ENCODE assay signal across 27 cellular contexts in the genomic region with DNA sequence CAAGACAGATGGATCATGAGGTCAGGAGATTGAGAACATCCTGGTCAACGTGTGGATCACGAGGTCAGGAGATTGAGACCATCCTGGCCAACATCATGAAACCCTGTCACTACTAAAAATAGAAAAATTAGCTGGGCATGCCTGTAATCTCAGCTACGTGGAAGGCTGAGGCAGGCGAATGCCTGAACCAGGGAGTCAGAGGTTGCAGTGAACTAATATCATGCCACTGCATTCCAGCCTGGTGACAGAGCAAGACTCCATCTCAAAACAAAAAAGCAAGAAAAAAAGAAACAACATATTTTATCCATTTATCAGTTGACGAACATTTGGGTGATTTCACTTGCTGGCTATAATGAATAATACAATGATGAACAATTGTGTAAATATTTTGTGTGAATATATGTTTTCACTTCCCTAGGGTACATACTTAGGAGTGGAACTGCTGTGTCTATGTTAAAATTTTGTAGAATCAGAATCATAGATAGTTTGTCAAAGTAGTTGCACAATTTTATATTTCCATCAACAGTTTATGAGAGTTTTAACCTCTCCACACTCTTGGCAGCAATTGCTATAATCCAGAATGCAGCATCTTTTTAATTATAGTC. TPM values are rescaled to one million over a fixed set of nuclear protein-coding genes. Genes with fewer than 3 reads are reported as not detected.
DNase-seq lines count a peak whose midpoint lies in the region; ATAC-seq and TF ChIP-seq lines count a peak whose summit lies in the region.
"Had no signal": no experiment of that assay in that cellular context is flagged by ENCODE, and none has a peak within 500 bp of the region (broad histone marks: within the 10 kb centered on the region; RNA-seq: fewer than 3 reads in every experiment).

No MANE protein-coding gene starts in this region.

- no peak overlapping the region for H3K4me3 ChIP-seq in brain microvascular endothelial cell (ENCODE audit: low read depth, low read length)
- H3K4me3 ChIP-seq: esophagus squamous epithelium, skin epidermis, stomach had no signal

- H3K27ac ChIP-seq in foreskin keratinocyte: peak overlapping the region; percentile 67
- no peak overlapping the region for H3K27ac ChIP-seq in brain microvascular endothelial cell
- H3K27ac ChIP-seq: parathyroid adenoma, skin epidermis, stomach had no signal

- H3K4me1 ChIP-seq in foreskin keratinocyte: peaks cover 22% of the 10 kb centered on the region
- H3K4me1 ChIP-seq: esophagus squamous epithelium, parathyroid adenoma, stomach had no signal

- TF ChIP-seq CTCF in foreskin keratinocyte (conservative IDR thresholded peaks at IDR 0.05) (no peak), brain microvascular endothelial cell (IDR thresholded peaks at IDR 0.05; ENCODE audit: low read depth, low read length, missing control alignments) (no peak)

- in situ Hi-C loops in brain microvascular endothelial cell (cut with HindIII; ENCODE audit: low pct_ligation_motif_present, low sequenced_read_pairs): no loop called here

- H3K27me3 ChIP-seq in foreskin keratinocyte: no peaks in the 10 kb centered on the region
- no peaks in the 10 kb centered on the region for H3K27me3 ChIP-seq in brain microvascular endothelial cell (replicated peaks)
- H3K27me3 ChIP-seq: esophagus squamous epithelium, stomach had no signal

- peak; percentile 99 for ATAC-seq in foreskin keratinocyte
- ATAC-seq: natural killer cell treated with Interleukin-12 subunit alpha and Interleukin-12 subunit beta and Interleukin-15 and Interleukin-18, amount 100 ng/mL, for 72 hours had no signal

- DNase-seq in A172 (ENCODE audit: low spot score) (peak; percentile 78), GM03348 (ENCODE audit: low spot score) (peak; percentile 12), T1000 (lab: John Stamatoyannopoulos, UW) (peak; percentile 12), foreskin keratinocyte (peak; percentile 87 to 93), NOMO-1 (lab: John Stamatoyannopoulos, UW; ENCODE audit: unreplicated experiment in 2 of 2) (no peak), NCI-H748 (lab: John Stamatoyannopoulos, UW; ENCODE audit: unreplicated experiment) (no peak), brain microvascular endothelial cell (no peak)
- no peak for DNase-seq in stimulated activated CD4-positive, alpha-beta T cell treated with anti-CD3 and anti-CD28 coated beads, Interleukin-12 subunit alpha, Interleukin-12 subunit beta, amount 100 ng/mL, for 4 hours
- DNase-seq: ACHN; activated CD4-positive, alpha-beta T cell treated with anti-CD3 and anti-CD28 coated beads, Interleukin-2, amount 10 ng/mL, durations not matched to agents 7 days and 5 days; activated CD8-positive, alpha-beta memory T cell treated with anti-CD3 and anti-CD28 coated beads, Interleukin-2, amount 50 U/mL, for 4 hours; activated effector memory CD4-positive, alpha-beta T cell treated with Interleukin-2 at 50 U/mL for 16 hours; caudate nucleus; CD4-positive, alpha-beta T cell; DMS53; esophagus squamous epithelium; KBM-7; kidney; NCI-H2081; NCI-H510A; SHP77; stimulated activated CD4-positive, alpha-beta T cell treated with anti-CD3 and anti-CD28 coated beads, Interleukin-4, amount 100 ng/mL, for 1 hour; stomach; T-helper 1 cell had no signal

- H3K36me3 ChIP-seq in brain microvascular endothelial cell (replicated peaks): no peaks in the 10 kb centered on the region
- H3K36me3 ChIP-seq: esophagus squamous epithelium, stomach had no signal

RNA-seq across cellular contexts. Expression of a gene that starts 49.4 kb away (rescaled TPM):
- 15.0 and 18.0 TPM in 2 replicates for total RNA-seq in A172 (2014; rRNA removed; shearing (Covaris generic))
- 26.7 and 29.2 TPM in 2 replicates for total RNA-seq in foreskin keratinocyte
- polyA plus RNA-seq in foreskin keratinocyte: 9.6 and 9.7 TPM in 2 replicates
- total RNA-seq: kidney had no signal

Comparison
In these comparisons a context has a peak if more than half of its experiments do, and no peak if none do; other contexts are left out.
1. DNase-seq: peak in A172 (single experiment), GM03348 (single experiment), T1000 (single experiment) and foreskin keratinocyte (2 of 2); none in NOMO-1 (0 of 2), NCI-H748 (single experiment), brain microvascular endothelial cell (single experiment) and stimulated activated CD4-positive, alpha-beta T cell treated with anti-CD3 and anti-CD28 coated beads, Interleukin-12 subunit alpha, Interleukin-12 subunit beta, amount 100 ng/mL, for 4 hours (single experiment).